In the genomic region with DNA sequence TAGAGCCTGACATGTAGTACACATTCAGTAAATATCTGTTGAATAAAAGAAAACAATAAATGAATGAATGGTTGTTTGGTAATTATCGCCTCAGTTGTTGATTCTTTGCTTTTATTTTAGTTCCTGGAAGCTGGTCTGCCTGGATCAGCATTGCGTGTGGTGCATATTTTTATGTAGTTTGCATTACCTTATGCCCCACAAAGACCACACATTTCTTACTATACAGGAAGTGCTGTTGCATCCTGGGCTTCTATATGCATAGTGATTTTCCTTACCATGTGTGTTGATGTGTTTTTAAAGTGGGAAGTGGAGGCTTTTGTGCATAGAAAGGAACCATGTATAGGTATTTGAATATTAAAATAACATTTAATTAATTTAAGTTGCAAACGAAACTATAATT, we compare ENCODE assay signal across 32 cellular contexts.
"Had no signal": no experiment of that assay in that cellular context is flagged by ENCODE, and none has a peak within 500 bp of the region (broad histone marks: within the 10 kb centered on the region; RNA-seq: fewer than 3 reads in every experiment).

No MANE protein-coding gene starts in this region.

- H3K9me3 Mint-ChIP-seq: neural progenitor cell; T-helper 1 cell treated with Interleukin-12 subunit alpha and Interleukin-12 subunit beta and Interleukin-4 antibody, amounts not matched to agents 30 μg/mL and 1 μg/mL, for 36 hours had no signal

- H3K36me3 Mint-ChIP-seq: neural progenitor cell had no signal

- H3K4me3 ChIP-seq: neural progenitor cell, psoas muscle, testis, transverse colon had no signal

- H3K27me3 ChIP-seq: brain microvascular endothelial cell, neural progenitor cell, testis, transverse colon had no signal

- H2AFZ ChIP-seq: neural progenitor cell, parathyroid adenoma had no signal

- H3K4me3 Mint-ChIP-seq: activated CD4-positive, alpha-beta memory T cell treated with anti-CD3 and anti-CD28 coated beads for 36 hours; activated T-cell treated with anti-CD3 and anti-CD28 coated beads, Interleukin-2, amount 50 U/mL, for 72 hours; effector memory CD8-positive, alpha-beta T cell; mesothelial cell of epicardium; naive thymus-derived CD4-positive, alpha-beta T cell; neural progenitor cell; T-helper 1 cell treated with Interleukin-12 subunit alpha and Interleukin-12 subunit beta and Interleukin-4 antibody, amounts not matched to agents 30 μg/mL and 1 μg/mL, for 36 hours had no signal

- DNase-seq: activated CD4-positive, alpha-beta memory T cell treated with anti-CD3 and anti-CD28 coated beads for 36 hours; activated CD4-positive, alpha-beta T cell treated with anti-CD3 and anti-CD28 coated beads for 48 hours; activated naive CD4-positive, alpha-beta T cell; activated T-cell treated with anti-CD3 and anti-CD28 coated beads for 4 hours; activated T-cell treated with anti-CD3 and anti-CD28 coated beads, Interleukin-2, amount 50 U/mL, for 72 hours; amniotic stem cell; brain microvascular endothelial cell; cortex of kidney; effector memory CD8-positive, alpha-beta T cell; foreskin fibroblast; head of caudate nucleus; hippocampal formation; left cardiac atrium; left ventricle myocardium superior; mammary epithelial cell; naive thymus-derived CD4-positive, alpha-beta T cell; occipital lobe; psoas muscle; stimulated activated CD4-positive, alpha-beta T cell treated with anti-CD3 and anti-CD28 coated beads, Interleukin-15, amount 100 ng/mL, for 24 hours; stimulated activated CD4-positive, alpha-beta T cell treated with anti-CD3 and anti-CD28 coated beads, Interleukin-2, amount 100 ng/mL, for 24 hours; stimulated activated naive CD4-positive, alpha-beta T cell; SW 1271; T-helper 9 cell; testis; transverse colon; WERI-Rb-1 had no signal

- H3K79me2 ChIP-seq: parathyroid adenoma had no signal

- H3K27ac Mint-ChIP-seq: activated CD4-positive, alpha-beta memory T cell treated with anti-CD3 and anti-CD28 coated beads for 36 hours; activated naive CD4-positive, alpha-beta T cell treated with anti-CD3 and anti-CD28 coated beads, Interleukin-2, amount 50 U/mL, for 72 hours; activated T-cell treated with anti-CD3 and anti-CD28 coated beads, Interleukin-2, amount 50 U/mL, for 72 hours; effector memory CD8-positive, alpha-beta T cell; mesothelial cell of epicardium; naive thymus-derived CD4-positive, alpha-beta T cell; neural progenitor cell; T-helper 1 cell treated with Interleukin-12 subunit alpha and Interleukin-12 subunit beta and Interleukin-4 antibody, amounts not matched to agents 30 μg/mL and 1 μg/mL, for 36 hours had no signal

- H3K27ac ChIP-seq: brain microvascular endothelial cell, neural progenitor cell, parathyroid adenoma, psoas muscle, testis, transverse colon, WERI-Rb-1 had no signal

- H3K27me3 Mint-ChIP-seq: effector memory CD8-positive, alpha-beta T cell had no signal

- H3K9ac ChIP-seq: neural progenitor cell, parathyroid adenoma had no signal

- H3K9me3 ChIP-seq: psoas muscle, testis, transverse colon had no signal

- ATAC-seq: activated CD4-positive, CD25-positive, alpha-beta regulatory T cell treated with anti-CD3 and anti-CD28 coated beads, Interleukin-2, amount 50 U/mL, for 24 hours; activated naive CD4-positive, alpha-beta T cell treated with anti-CD3 and anti-CD28 coated beads, Interleukin-2, amount 50 U/mL, for 72 hours; activated T-cell treated with anti-CD3 and anti-CD28 coated beads, Interleukin-2, amount 50 U/mL, for 72 hours; effector memory CD8-positive, alpha-beta T cell; left cardiac atrium; left ventricle myocardium superior; naive thymus-derived CD4-positive, alpha-beta T cell; psoas muscle had no signal

- H3K4me2 ChIP-seq: neural progenitor cell had no signal

- H3K36me3 ChIP-seq: brain microvascular endothelial cell, neural progenitor cell, transverse colon, WERI-Rb-1 had no signal

- H3K4me1 ChIP-seq: neural progenitor cell, parathyroid adenoma, psoas muscle, testis had no signal
